ENCODE assay signal across 22 cellular contexts in genomic region chr5:113268232-113268631, GRCh38.
DNase-seq lines count a peak whose midpoint lies in the region; FAIRE-seq and TF ChIP-seq lines count a peak whose summit lies in the region.
"Had no signal": no experiment of that assay in that cellular context is flagged by ENCODE, and none has a peak within 500 bp of the region (broad histone marks: within the 10 kb centered on the region; RNA-seq: fewer than 3 reads in every experiment).

No MANE protein-coding gene starts in this region.

- no peak overlapping the region; the same call in 1 of the 2 replicates for H3K9ac ChIP-seq in iPS-20b (ENCODE audit: low read depth, low read length)
- H3K9ac ChIP-seq: BLaER1 had no signal

- H3K36me3 ChIP-seq in bronchial epithelial cell (ENCODE audit: control insufficient read depth, insufficient read depth, low read length): no peaks in the 10 kb centered on the region
- no peaks in the 10 kb centered on the region for H3K36me3 ChIP-seq in iPS-20b (ENCODE audit: insufficient read depth, low read depth, low read length)
- H3K36me3 ChIP-seq in tibial nerve: no peaks in the 10 kb centered on the region
- H3K36me3 ChIP-seq: BLaER1 had no signal

- TF ChIP-seq CTCF in bronchial epithelial cell (IDR thresholded peaks at IDR 0.05; ENCODE audit: insufficient read depth, low read length, severe bottlenecking): no peak
- TF ChIP-seq CTCF in tibial nerve (IDR thresholded peaks at IDR 0.05): no peak

- FAIRE-seq in bronchial epithelial cell (lab: Jason Lieb, UNC): no peak
- FAIRE-seq: A204.1, GM19239, H54 had no signal

- H3K9me3 ChIP-seq in iPS-20b (ENCODE audit: insufficient read depth, low read depth, low read length) (no peaks in the 10 kb centered on the region), tibial nerve (no peaks in the 10 kb centered on the region)
- H3K9me3 ChIP-seq: BLaER1 had no signal

- H3K27ac ChIP-seq in iPS-20b (ENCODE audit: low read length): peak overlapping the region; percentile 10
- no peak overlapping the region for H3K27ac ChIP-seq in tibial nerve
- H3K27ac ChIP-seq: BLaER1, SK-N-MC had no signal

- no peaks in the 10 kb centered on the region for H3K27me3 ChIP-seq in bronchial epithelial cell (ENCODE audit: control insufficient read depth, insufficient read depth, low read length)
- H3K27me3 ChIP-seq in iPS-20b (ENCODE audit: insufficient read depth, low read length): no peaks in the 10 kb centered on the region
- no peaks in the 10 kb centered on the region for H3K27me3 ChIP-seq in tibial nerve
- H3K27me3 ChIP-seq: BLaER1 had no signal

- H3K4me1 ChIP-seq in iPS-20b (ENCODE audit: insufficient read depth, low read length) (peaks cover 76% of the 10 kb centered on the region), tibial nerve (peaks cover 0 to 36% (median 0%) of the 10 kb centered on the region in 4 donors)
- H3K4me1 ChIP-seq: BLaER1 had no signal

- DNase-seq in NCI-H69 (lab: John Stamatoyannopoulos, UW) (peak; percentile 64), bronchial epithelial cell (ENCODE audit: low read depth) (peak; percentile 86), renal cortical epithelial cell (ENCODE audit: low read depth) (peak; percentile 32), OCI-M1 (lab: John Stamatoyannopoulos, UW) (no peak), Kasumi-1 (lab: John Stamatoyannopoulos, UW) (no peak), nucleus accumbens (lab: John Stamatoyannopoulos, UW) (no peak), tibial nerve (ENCODE audit: low spot score in 2 of 2) (no peak)
- DNase-seq: CD4-positive, CD25-positive, alpha-beta regulatory T cell; DMS153; KBM-7; MM.1S; NCI-H2029; NCI-H446; NCI-H524 treated with DMSO at 0.1 percent for 48 hours; NK-92 treated with Interleukin-12 subunit alpha and Interleukin-12 subunit beta, amount 100 ng/mL, for 24 hours; SIG-M5 had no signal

- no peak for TF ChIP-seq EP300 in tibial nerve (IDR thresholded peaks at IDR 0.05)

- WGBS in tibial nerve, 2 donors: 95 to 99% methylated on average over 4 of the region's 4 CpGs

- TF ChIP-seq POLR2A in tibial nerve (IDR thresholded peaks at IDR 0.05): no peak

- H3K4me3 ChIP-seq in bronchial epithelial cell (ENCODE audit: low read depth, low read length) (no peak overlapping the region), iPS-20b (ENCODE audit: low read length) (no peak overlapping the region), tibial nerve (no peak overlapping the region)
- H3K4me3 ChIP-seq: BLaER1, SK-N-MC had no signal

Comparison
In these comparisons a context has a peak if more than half of its experiments do, and no peak if none do; other contexts are left out.
1. DNase-seq: peak in NCI-H69 (single experiment), bronchial epithelial cell (single experiment) and renal cortical epithelial cell (single experiment); none in OCI-M1 (single experiment), Kasumi-1 (0 of 2), nucleus accumbens (0 of 56) and tibial nerve (0 of 2).